ENCODE assay signal across 24 cellular contexts in genomic region chr10:118704711-118705110, GRCh38.
"Had no signal": no experiment of that assay in that cellular context is flagged by ENCODE, and none has a peak within 500 bp of the region (broad histone marks: within the 10 kb centered on the region; RNA-seq: fewer than 3 reads in every experiment).

No MANE protein-coding gene starts in this region.

- H3K36me3 Mint-ChIP-seq: natural killer cell had no signal

- H3K9me3 Mint-ChIP-seq: memory B cell; natural killer cell; stimulated activated memory B cell treated with anti-CD40 and anti-IgM and Interleukin-4, amounts not matched to agents 10 μg/mL and 1 μg/mL and 100 μg/mL, for 72 hours; type B pancreatic cell had no signal

- DNase-seq: dermis blood vessel endothelial cell; effector memory CD4-positive, alpha-beta T cell; foreskin fibroblast; heart left ventricle; kidney; natural killer cell; occipital lobe; ovary; posterior cingulate gyrus; psoas muscle; right cardiac atrium; sigmoid colon; stimulated activated CD4-positive, alpha-beta T cell treated with anti-CD3 and anti-CD28 coated beads, Interleukin-4, amount 100 ng/mL, for 4 hours; stimulated activated naive CD8-positive, alpha-beta T cell treated with anti-CD3 and anti-CD28 coated beads, Interleukin-15, Interleukin-2, amounts not matched to agents 100 U/mL and 50 U/mL, for 24 hours; substantia nigra; testis; tibial artery had no signal

- H3K27me3 ChIP-seq: gastroesophageal sphincter, heart left ventricle, hepatocyte, ovary, sigmoid colon, testis, tibial artery had no signal

- H3K27ac Mint-ChIP-seq: memory B cell; stimulated activated memory B cell treated with anti-CD40 and anti-IgM and Interleukin-4, amounts not matched to agents 10 μg/mL and 1 μg/mL and 100 μg/mL, for 72 hours; type B pancreatic cell had no signal

- H3K27me3 Mint-ChIP-seq: memory B cell; stimulated activated memory B cell treated with anti-CD40 and anti-IgM and Interleukin-4, amounts not matched to agents 10 μg/mL and 1 μg/mL and 100 μg/mL, for 72 hours; type B pancreatic cell had no signal

- H3K4me1 Mint-ChIP-seq: memory B cell, natural killer cell had no signal

- H3K4me3 Mint-ChIP-seq: memory B cell; natural killer cell; stimulated activated memory B cell treated with anti-CD40 and anti-IgM and Interleukin-4, amounts not matched to agents 10 μg/mL and 1 μg/mL and 100 μg/mL, for 72 hours; type B pancreatic cell had no signal

- H3K4me3 ChIP-seq: coronary artery, gastroesophageal sphincter, heart left ventricle, hepatocyte, lung, ovary, psoas muscle, sigmoid colon, testis, tibial artery had no signal

- H3K36me3 ChIP-seq: ovary had no signal

- H3K27ac ChIP-seq: coronary artery, gastroesophageal sphincter, heart left ventricle, hepatocyte, ovary, psoas muscle, sigmoid colon, testis, tibial artery had no signal

- H3K9me3 ChIP-seq: gastroesophageal sphincter, heart left ventricle, ovary, psoas muscle, sigmoid colon, testis, tibial artery had no signal

- H3K4me1 ChIP-seq: psoas muscle, testis had no signal
